In the genomic region with DNA sequence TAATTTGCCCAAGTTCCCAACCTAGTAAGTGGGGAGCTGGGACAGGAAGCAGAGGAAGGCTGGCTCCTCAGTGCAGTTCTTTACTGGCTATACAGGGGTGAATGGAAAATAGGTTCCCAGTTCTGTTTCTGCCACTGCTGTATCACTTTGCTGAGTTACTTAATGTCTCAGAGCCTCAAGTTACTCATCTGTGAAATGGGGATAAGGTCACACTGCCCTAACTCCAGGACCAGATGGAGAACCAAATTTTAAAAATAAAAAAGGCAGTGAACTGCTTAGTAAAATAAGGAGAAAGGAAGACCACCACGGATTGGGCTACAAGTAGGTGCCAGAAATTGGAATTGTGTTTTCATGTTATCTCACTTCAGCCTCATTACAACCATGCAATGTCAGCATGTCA, we compare ENCODE assay signal across 19 cellular contexts.
DNase-seq lines count a peak whose midpoint lies in the region; ATAC-seq, FAIRE-seq and TF ChIP-seq lines count a peak whose summit lies in the region.
"Had no signal": no experiment of that assay in that cellular context is flagged by ENCODE, and none has a peak within 500 bp of the region (broad histone marks: within the 10 kb centered on the region; RNA-seq: fewer than 3 reads in every experiment).

No MANE protein-coding gene starts in this region.

- BruUV-seq in K562 (replicated peaks; lab: Mats Ljungman, UMichigan): no TSS peak

- DNase-seq in HL-60 (ENCODE audit: low read depth in 1 of 2, low spot score in 1 of 2) (peak; percentile 8 to 51), KBM-7 (peak; percentile 24), SKM-1 (lab: John Stamatoyannopoulos, UW; ENCODE audit: unreplicated experiment) (peak; percentile 77), K562 (ENCODE audit: extremely low read depth in 1 of 4, low spot score in 3 of 4) (no peak), esophagus muscularis mucosa (ENCODE audit: extremely low spot score) (no peak), gastrocnemius medialis (no peak), caudate nucleus (lab: John Stamatoyannopoulos, UW) (no peak)
- DNase-seq: C1 segment of cervical spinal cord; Caco-2; CD4-positive, alpha-beta memory T cell; DMS153; DND-41; GM23248; H9 had no signal

- no peaks in the 10 kb centered on the region for H3K9me1 ChIP-seq in K562 (ENCODE audit: control insufficient read depth, insufficient read depth, low read length)

- ATAC-seq in K562: no peak
- ATAC-seq in gastrocnemius medialis: no peak
- ATAC-seq in HG02840 (IDR thresholded peaks at IDR 0.05; ENCODE audit: low FRiP score, unreplicated experiment): no peak
- ATAC-seq: HCT116 had no signal

- CTCF ChIA-PET in K562 (lab: Yijun Ruan, JAX; ENCODE audit: low intra/inter-chr PET ratio): no interaction called here

- no peak overlapping the region for H3K27ac ChIP-seq in HL-60 (replicated peaks)
- H3K27ac ChIP-seq in K562 (ENCODE audit: extremely low read depth, low read depth, low read length): no peak overlapping the region
- H3K27ac ChIP-seq in esophagus muscularis mucosa (replicated peaks in 1 of 4): no peak overlapping the region
- H3K27ac ChIP-seq in gastrocnemius medialis: no peak overlapping the region
- H3K27ac ChIP-seq in caudate nucleus (ENCODE audit: low read depth, low read length): no peak overlapping the region

- 0% methylated on average over 1 of the region's 1 CpG for WGBS in K562 (ENCODE audit: insufficient coverage, low coverage, missing lambda C conversion rate)
- 74% methylated on average over 1 of the region's 1 CpG for WGBS in esophagus muscularis mucosa

- no peak for TF ChIP-seq CTCF in HL-60 (IDR thresholded peaks at IDR 0.05; ENCODE audit: insufficient read depth, low read length)
- TF ChIP-seq CTCF in K562 (IDR thresholded peaks at IDR 0.05 in 2 of 3, conservative IDR thresholded peaks at IDR 0.05 in 1 of 3; ENCODE audit: insufficient read depth in 2 of 3, low read depth in 1 of 3, low read length in 3 of 3): no peak
- no peak for TF ChIP-seq CTCF in esophagus muscularis mucosa (IDR thresholded peaks at IDR 0.05)
- TF ChIP-seq CTCF in gastrocnemius medialis (IDR thresholded peaks at IDR 0.05 in 4 of 5, conservative IDR thresholded peaks at IDR 0.05 in 1 of 5): no peak

- H3K4me3 ChIP-seq in HL-60 (replicated peaks; ENCODE audit: insufficient read depth, low read length) (no peak overlapping the region), K562 (no peak overlapping the region), esophagus muscularis mucosa (no peak overlapping the region), gastrocnemius medialis (no peak overlapping the region)
- H3K4me3 ChIP-seq: GM23248 had no signal

- H2AFZ ChIP-seq in K562 (ENCODE audit: low read depth, low read length): no peak overlapping the region
- H2AFZ ChIP-seq: GM23248 had no signal

- H3K4me1 ChIP-seq in K562 (replicated peaks in 1 of 2; ENCODE audit: control insufficient read depth in 2 of 2, insufficient read depth in 2 of 2, low read length in 2 of 2): no peaks in the 10 kb centered on the region; a peak in 1 of 5 replicates
- peaks cover 0 to 6% (median 0%) of the 10 kb centered on the region in 4 donors for H3K4me1 ChIP-seq in esophagus muscularis mucosa
- peaks cover 3 to 5% of the 10 kb centered on the region in 2 donors for H3K4me1 ChIP-seq in gastrocnemius medialis
- H3K4me1 ChIP-seq: Caco-2 had no signal

- intact Hi-C loops in K562 (cut with micrococcal nuclease): loop anchor here (10.0 kb wide), 1 partner anchor 154 kb away; no protein-coding TSS in a partner anchor
- intact Hi-C loops in esophagus muscularis mucosa (cut with DNase I): no loop called here
- intact Hi-C loops in gastrocnemius medialis (cut with DNase I; ENCODE audit: low total_unique reads): no loop called here

- H3K27me3 ChIP-seq in HL-60 (ENCODE audit: insufficient read depth, poor library complexity, severe bottlenecking): no peaks in the 10 kb centered on the region
- H3K27me3 ChIP-seq in K562 (ENCODE audit: control insufficient read depth in 2 of 2, insufficient read depth in 2 of 2, low read length in 2 of 2): peaks cover 13 to 28% of the 10 kb centered on the region in 2 experiments; a peak in 4 of 5 replicates
- no peaks in the 10 kb centered on the region for H3K27me3 ChIP-seq in esophagus muscularis mucosa
- no peaks in the 10 kb centered on the region for H3K27me3 ChIP-seq in gastrocnemius medialis

- no peak for TF ChIP-seq EP300 in K562 (IDR thresholded peaks at IDR 0.05; ENCODE audit: low read length)
- no peak for TF ChIP-seq EP300 in esophagus muscularis mucosa (IDR thresholded peaks at IDR 0.05)

- POLR2A ChIA-PET in K562 (lab: Yijun Ruan, JAX): no interaction called here

- no peaks in the 10 kb centered on the region for H3K9me3 ChIP-seq in K562 (replicated peaks; ENCODE audit: control insufficient read depth, insufficient read depth, low read depth, low read length)
- no peaks in the 10 kb centered on the region for H3K9me3 ChIP-seq in esophagus muscularis mucosa
- no peaks in the 10 kb centered on the region for H3K9me3 ChIP-seq in gastrocnemius medialis
- H3K9me3 ChIP-seq: Caco-2 had no signal

- H3K4me2 ChIP-seq in K562 (ENCODE audit: insufficient read depth, low read length): no peak overlapping the region

- H3K9ac ChIP-seq in K562 (ENCODE audit: insufficient read depth in 1 of 2, low read depth in 2 of 2, low read length in 2 of 2): no peak overlapping the region
- H3K9ac ChIP-seq: GM23248 had no signal

- H4K20me1 ChIP-seq in K562 (replicated peaks; ENCODE audit: control insufficient read depth, insufficient read depth, low read length): no peaks in the 10 kb centered on the region

- H3K79me2 ChIP-seq in K562 (ENCODE audit: control insufficient read depth, insufficient read depth, low read length): no peaks in the 10 kb centered on the region

- no peak for TF ChIP-seq RAD21 in K562 (CRISPR knock-in tag; conservative IDR thresholded peaks at IDR 0.05 in 1 of 2, IDR thresholded peaks at IDR 0.05 in 1 of 2)

- in situ Hi-C loops in KBM-7 (cut with MboI; ENCODE audit: low pct_unique_long_range_greater_than_20kb, low sequenced_read_pairs): no loop called here
- in situ Hi-C loops in K562 (cut with MboI): no loop called here
- in situ Hi-C loops in gastrocnemius medialis (cut with MboI; ENCODE audit: low sequenced_read_pairs in 4 of 4): no loop called here

- no peak for TF ChIP-seq POLR2A in K562 (conservative IDR thresholded peaks at IDR 0.05)
- no peak for TF ChIP-seq POLR2A in esophagus muscularis mucosa (IDR thresholded peaks at IDR 0.05; ENCODE audit: low read depth)
- TF ChIP-seq POLR2A in gastrocnemius medialis (IDR thresholded peaks at IDR 0.05): no peak

- no peak for FAIRE-seq in K562 (lab: Jason Lieb, UNC)
- FAIRE-seq: G401.6, GM12891, GM18507 had no signal

- H3K36me3 ChIP-seq in K562 (ENCODE audit: control insufficient read depth, insufficient read depth, low read length) (no peaks in the 10 kb centered on the region), esophagus muscularis mucosa (no peaks in the 10 kb centered on the region), gastrocnemius medialis (no peaks in the 10 kb centered on the region)

TF ChIP-seq in K562, 482 proteins besides CTCF, POLR2A, EP300 and RAD21:
- TF ChIP-seq NCOA1 (IDR thresholded peaks at IDR 0.05; ENCODE audit: low read depth) (no peak), RBM25 (IDR thresholded peaks at IDR 0.05; ENCODE audit: low read depth, low read length, severe bottlenecking) (peak; percentile 72)

Comparison
In these comparisons a context has a peak if more than half of its experiments do, and no peak if none do; other contexts are left out.
1. DNase-seq: peak in HL-60 (2 of 2), KBM-7 (single experiment) and SKM-1 (single experiment); none in K562 (0 of 4), esophagus muscularis mucosa (single experiment), gastrocnemius medialis (0 of 2) and caudate nucleus (0 of 61).